ENCODE assay signal across 8 cellular contexts in genomic region chr1:94925561-94926364, GRCh38. TPM values are rescaled to one million over a fixed set of nuclear protein-coding genes. Genes with fewer than 3 reads are reported as not detected.
A peak's percentile ranks its signal among the peaks of the same experiment; 100 is the strongest.
DNase-seq lines count a peak whose midpoint lies in the region; ATAC-seq, FAIRE-seq and TF ChIP-seq lines count a peak whose summit lies in the region.

No MANE protein-coding gene starts in this region.

- H3K36me3 Mint-ChIP-seq in activated CD4-positive, alpha-beta memory T cell treated with anti-CD3 and anti-CD28 coated beads, Interleukin-2, amount 10 ng/mL, durations not matched to agents 7 days and 5 days (ENCODE audit: low read depth): peaks cover 3% of the 10 kb centered on the region
- H3K36me3 Mint-ChIP-seq in mesothelial cell of epicardium: no peaks in the 10 kb centered on the region

- no peaks in the 10 kb centered on the region for H3K9me3 ChIP-seq in esophagus squamous epithelium
- H3K9me3 ChIP-seq in stomach smooth muscle (ENCODE audit: control insufficient read depth in 2 of 2, low read length in 2 of 2): no peaks in the 10 kb centered on the region

- peaks cover 57% of the 10 kb centered on the region for H3K27me3 Mint-ChIP-seq in activated CD4-positive, alpha-beta memory T cell treated with anti-CD3 and anti-CD28 coated beads, Interleukin-2, amount 10 ng/mL, durations not matched to agents 7 days and 5 days
- no peaks in the 10 kb centered on the region for H3K27me3 Mint-ChIP-seq in mesothelial cell of epicardium (ENCODE audit: low read depth)

- H3K36me3 ChIP-seq in esophagus squamous epithelium (peaks cover 0 to 5% (median 0%) of the 10 kb centered on the region in 3 donors), stomach smooth muscle (ENCODE audit: control insufficient read depth in 2 of 2, insufficient read depth in 2 of 2, low read length in 2 of 2) (no peaks in the 10 kb centered on the region)

- peak; percentile 16 for ATAC-seq in GM21515 (IDR thresholded peaks at IDR 0.05; ENCODE audit: unreplicated experiment)

- peaks cover 15% of the 10 kb centered on the region for H3K4me1 Mint-ChIP-seq in activated CD4-positive, alpha-beta memory T cell treated with anti-CD3 and anti-CD28 coated beads, Interleukin-2, amount 10 ng/mL, durations not matched to agents 7 days and 5 days
- H3K4me1 Mint-ChIP-seq in mesothelial cell of epicardium: peaks cover 69% of the 10 kb centered on the region

- no peak overlapping the region for H3K27ac Mint-ChIP-seq in activated CD4-positive, alpha-beta memory T cell treated with anti-CD3 and anti-CD28 coated beads, Interleukin-2, amount 10 ng/mL, durations not matched to agents 7 days and 5 days
- peak overlapping the region; percentile 100 for H3K27ac Mint-ChIP-seq in mesothelial cell of epicardium

- TF ChIP-seq CTCF in esophagus squamous epithelium (IDR thresholded peaks at IDR 0.05): no peak
- TF ChIP-seq CTCF in mesothelial cell of epicardium (IDR thresholded peaks at IDR 0.05; ENCODE audit: unreplicated experiment): no peak

- H3K4me3 Mint-ChIP-seq in activated CD4-positive, alpha-beta memory T cell treated with anti-CD3 and anti-CD28 coated beads, Interleukin-2, amount 10 ng/mL, durations not matched to agents 7 days and 5 days: peak overlapping the region; percentile 69
- peak overlapping the region; percentile 96 for H3K4me3 Mint-ChIP-seq in mesothelial cell of epicardium

- H3K9ac ChIP-seq in stomach smooth muscle (ENCODE audit: low read length in 2 of 2): peak overlapping the region; percentile 96 to 98

- TF ChIP-seq POLR2A in esophagus squamous epithelium (IDR thresholded peaks at IDR 0.05): peak in 2 of 4 donors; percentile 17 to 57

- POLR2A ChIA-PET in activated CD4-positive, alpha-beta memory T cell treated with anti-CD3 and anti-CD28 coated beads, Interleukin-2, amount 10 ng/mL, durations not matched to agents 7 days and 5 days (lab: Charles Lee): no interaction called here

- DNase-seq in COLO668 (lab: John Stamatoyannopoulos, UW; ENCODE audit: unreplicated experiment) (peak; percentile 68), NCI-H146 (lab: John Stamatoyannopoulos, UW) (peak; percentile 78), esophagus squamous epithelium (lab: John Stamatoyannopoulos, UW) (no peak), mesothelial cell of epicardium (ENCODE audit: low spot score in 2 of 2, unreplicated experiment in 2 of 2) (peak; percentile 74 to 82), GM19239 (ENCODE audit: insufficient read length, low spot score) (no peak)
- no peak for DNase-seq in activated CD4-positive, alpha-beta memory T cell treated with anti-CD3 and anti-CD28 coated beads, Interleukin-2, amount 10 ng/mL, durations not matched to agents 7 days and 5 days

- no peaks in the 10 kb centered on the region for H3K9me3 Mint-ChIP-seq in activated CD4-positive, alpha-beta memory T cell treated with anti-CD3 and anti-CD28 coated beads, Interleukin-2, amount 10 ng/mL, durations not matched to agents 7 days and 5 days
- no peaks in the 10 kb centered on the region for H3K9me3 Mint-ChIP-seq in mesothelial cell of epicardium

- CTCF ChIA-PET in activated CD4-positive, alpha-beta memory T cell treated with anti-CD3 and anti-CD28 coated beads, Interleukin-2, amount 10 ng/mL, durations not matched to agents 7 days and 5 days (lab: Charles Lee): no interaction called here

- H3K27ac ChIP-seq in esophagus squamous epithelium (peak overlapping the region; percentile 92 to 96 (median 94)), stomach smooth muscle (ENCODE audit: low read length) (peak overlapping the region; percentile 95)

- 3 to 9% methylated on average over 17 to 25 of the region's 36 CpGs for WGBS in esophagus squamous epithelium, 2 donors

- H3K4me3 ChIP-seq in esophagus squamous epithelium (peak overlapping the region; percentile 73 to 81 (median 76)), stomach smooth muscle (ENCODE audit: low read length in 2 of 2) (peak overlapping the region; percentile 92 to 95)

- no peak for FAIRE-seq in GM19239 (lab: Jason Lieb, UNC)

- intact Hi-C loops in esophagus squamous epithelium (cut with DNase I): loop anchor here (10.0 kb wide), 2 partner anchors 71 to 109 kb away; no protein-coding TSS in a partner anchor

- H3K4me1 ChIP-seq in esophagus squamous epithelium (peaks cover 5 to 86% (median 21%) of the 10 kb centered on the region in 3 donors), stomach smooth muscle (ENCODE audit: control insufficient read depth, insufficient read depth, low read length) (peaks cover 41% of the 10 kb centered on the region)

- H3K27me3 ChIP-seq in esophagus squamous epithelium: peaks cover 0 to 16% (median 0%) of the 10 kb centered on the region in 4 donors
- no peaks in the 10 kb centered on the region for H3K27me3 ChIP-seq in stomach smooth muscle (ENCODE audit: control insufficient read depth in 1 of 2, insufficient read depth in 2 of 2, low read length in 2 of 2)

RNA-seq across cellular contexts. Expression of gene CNN3, which starts 1.1 kb away (rescaled TPM):
- total RNA-seq in activated CD4-positive, alpha-beta memory T cell treated with anti-CD3 and anti-CD28 coated beads, Interleukin-2, amount 10 ng/mL, durations not matched to agents 7 days and 5 days: 1 to 10 TPM; 1.6 TPM
- total RNA-seq in esophagus squamous epithelium (100 to 1,000 TPM; 106 to 205 (median 149) TPM), mesothelial cell of epicardium (241 to 260 TPM (median 247 TPM) in 3 replicates)

Comparison
In these comparisons a context has a peak if more than half of its experiments do, and no peak if none do; other contexts are left out.
1. DNase-seq: peak in COLO668 (single experiment), NCI-H146 (single experiment) and mesothelial cell of epicardium (2 of 2); none in activated CD4-positive, alpha-beta memory T cell treated with anti-CD3 and anti-CD28 coated beads, Interleukin-2, amount 10 ng/mL, durations not matched to agents 7 days and 5 days (single experiment), esophagus squamous epithelium (single experiment) and GM19239 (single experiment).
2. RNA of gene CNN3, which starts 1.1 kb away (total RNA-seq): 241 to 260 TPM in mesothelial cell of epicardium and 106 to 205 TPM in esophagus squamous epithelium; 1.6 TPM in activated CD4-positive, alpha-beta memory T cell treated with anti-CD3 and anti-CD28 coated beads, Interleukin-2, amount 10 ng/mL, durations not matched to agents 7 days and 5 days; every median in the first group is over 10 times any median in the second.